ENCODE assay signal across 1 cellular context in the genomic region with DNA sequence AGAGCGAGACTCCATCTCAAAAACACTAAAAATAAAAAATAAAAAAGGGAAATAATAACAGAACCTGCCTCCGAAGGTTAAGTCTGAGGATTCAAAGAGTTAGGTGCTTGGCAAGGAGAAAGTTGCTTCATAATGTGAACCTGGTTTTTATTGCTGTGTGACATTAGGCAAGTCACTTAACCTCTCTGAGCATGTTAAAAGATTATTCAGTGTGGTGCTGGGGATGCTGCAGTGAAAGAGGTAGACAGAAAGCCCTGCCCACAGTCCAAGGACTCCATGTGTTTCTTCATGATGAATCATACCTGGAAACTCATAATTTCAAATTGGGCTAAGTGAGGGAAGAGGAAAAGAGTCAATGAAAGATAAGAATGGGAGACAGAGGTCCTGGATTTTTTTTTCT.
TF ChIP-seq lines count a peak whose summit lies in the region.

No MANE protein-coding gene starts in this region.

TF ChIP-seq in HCT116, 20 proteins besides CTCF, POLR2A, EP300 and RAD21 (continued from another document):
- TF ChIP-seq EZH2 (IDR thresholded peaks at IDR 0.05) (no peak), POLR2AphosphoS5 (IDR thresholded peaks at IDR 0.05; ENCODE audit: low read depth, low read length) (no peak), ELF1 (IDR thresholded peaks at IDR 0.05; ENCODE audit: borderline replicate concordance, low read depth) (no peak)
